In the genomic region with DNA sequence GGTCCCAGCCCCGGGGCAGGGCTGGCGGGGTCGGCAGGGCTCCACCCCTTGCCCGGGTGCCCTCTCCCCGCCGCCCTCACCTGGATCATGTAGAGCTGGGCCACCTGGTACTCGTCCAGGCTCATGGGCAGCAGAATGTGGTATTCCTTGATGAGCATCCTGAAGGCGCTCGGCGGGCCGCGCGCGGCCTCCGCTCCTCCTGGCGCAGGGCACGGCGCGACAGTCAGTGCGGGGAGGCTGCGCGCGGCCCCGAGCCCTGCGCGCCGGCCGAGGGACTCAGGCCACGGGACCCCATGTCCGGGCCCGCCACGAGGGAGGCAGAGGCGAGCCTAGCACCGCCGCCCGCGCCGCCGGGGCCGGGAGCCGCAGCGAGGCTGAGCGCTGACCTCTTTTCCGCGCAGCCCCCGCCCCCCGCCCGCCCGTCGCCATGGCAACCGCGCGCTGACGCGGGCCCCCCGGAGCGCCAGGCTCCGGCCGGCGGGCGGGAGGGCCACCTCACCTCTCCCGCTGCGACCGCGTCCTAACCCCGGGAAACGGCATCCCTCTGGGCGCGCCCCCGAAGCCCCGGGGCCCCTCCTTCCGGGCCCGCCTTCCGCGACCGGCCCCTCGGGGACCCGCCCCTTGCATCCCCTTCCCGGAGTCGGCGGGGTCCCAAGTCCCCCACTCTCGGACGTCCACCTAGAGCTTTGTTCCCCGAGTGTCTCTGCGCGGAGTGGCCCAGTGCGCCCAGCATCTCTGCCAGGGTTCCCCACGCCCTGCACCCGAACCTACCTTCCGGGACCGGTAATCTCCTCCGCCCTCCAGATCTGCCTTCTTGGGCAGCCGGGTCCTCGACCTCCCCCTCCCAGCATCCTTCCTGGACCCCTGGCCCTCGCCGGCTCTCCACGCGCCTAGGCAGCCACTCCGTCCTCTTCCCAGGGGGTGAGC, we compare ENCODE assay signal across 8 cellular contexts. TPM values are rescaled to one million over a fixed set of nuclear protein-coding genes. Genes with fewer than 3 reads are reported as not detected.
DNase-seq lines count a peak whose midpoint lies in the region; ATAC-seq and TF ChIP-seq lines count a peak whose summit lies in the region.

No MANE protein-coding gene starts in this region.

- H3K4me1 ChIP-seq in GM23338 (ENCODE audit: insufficient read depth) (peaks cover 26% of the 10 kb centered on the region), colonic mucosa (peaks cover 23% of the 10 kb centered on the region)

- ATAC-seq in GM23338: no peak

- H2AFZ ChIP-seq in GM23338: no peak overlapping the region

- H3K4me2 ChIP-seq in GM23338: peak overlapping the region; percentile 95

- H3K9me3 Mint-ChIP-seq in GM23338 (peaks cover 3% of the 10 kb centered on the region; the same call in 1 of the 3 replicates), type B pancreatic cell (no peaks in the 10 kb centered on the region)
- H3K9me3 Mint-ChIP-seq in T-helper 1 cell treated with Interleukin-12 subunit alpha and Interleukin-12 subunit beta and Interleukin-4 antibody, amounts not matched to agents 30 μg/mL and 1 μg/mL, for 36 hours: no peaks in the 10 kb centered on the region

- peak overlapping the region; percentile 84 for H3K4me3 Mint-ChIP-seq in GM23338
- peak overlapping the region; percentile 89 for H3K4me3 Mint-ChIP-seq in T-helper 1 cell treated with Interleukin-12 subunit alpha and Interleukin-12 subunit beta and Interleukin-4 antibody, amounts not matched to agents 30 μg/mL and 1 μg/mL, for 36 hours
- peak overlapping the region; percentile 88 for H3K4me3 Mint-ChIP-seq in type B pancreatic cell

- intact Hi-C loops in colonic mucosa (cut with DNase I): no loop called here

- TF ChIP-seq CTCF in GM23338 (conservative IDR thresholded peaks at IDR 0.05; ENCODE audit: low read depth in 2 of 2): no peak
- TF ChIP-seq CTCF in colonic mucosa (IDR thresholded peaks at IDR 0.05): no peak
- TF ChIP-seq CTCF in type B pancreatic cell (conservative IDR thresholded peaks at IDR 0.05): no peak

- peak; percentile 56 for DNase-seq in ACHN
- DNase-seq in GM23338 (ENCODE audit: low spot score): peak; percentile 42
- no peak for DNase-seq in colonic mucosa
- DNase-seq in midbrain (lab: John Stamatoyannopoulos, UW): peak; percentile 4
- DNase-seq in type B pancreatic cell (ENCODE audit: extremely low spot score, unreplicated experiment): no peak
- DNase-seq in NCI-H1436 (lab: John Stamatoyannopoulos, UW): no peak
- no peak for DNase-seq in GOT3 (lab: John Stamatoyannopoulos, UW)

- H3K27ac Mint-ChIP-seq in GM23338 (no peak overlapping the region), type B pancreatic cell (peak overlapping the region; percentile 72)
- H3K27ac Mint-ChIP-seq in T-helper 1 cell treated with Interleukin-12 subunit alpha and Interleukin-12 subunit beta and Interleukin-4 antibody, amounts not matched to agents 30 μg/mL and 1 μg/mL, for 36 hours: peak overlapping the region; percentile 80

- H3F3A ChIP-seq in GM23338 (replicated peaks; ENCODE audit: low read depth): peaks cover 16% of the 10 kb centered on the region; the same call in 1 of the 2 replicates

- H3K36me3 Mint-ChIP-seq in GM23338 (ENCODE audit: low read depth): peaks cover 16% of the 10 kb centered on the region
- H3K36me3 Mint-ChIP-seq in T-helper 1 cell treated with Interleukin-12 subunit alpha and Interleukin-12 subunit beta and Interleukin-4 antibody, amounts not matched to agents 30 μg/mL and 1 μg/mL, for 36 hours (ENCODE audit: low read depth): peaks cover 28% of the 10 kb centered on the region
- peaks cover 8% of the 10 kb centered on the region for H3K36me3 Mint-ChIP-seq in type B pancreatic cell

- peaks cover 5% of the 10 kb centered on the region; the same call in 1 of the 2 replicates for H3K79me2 ChIP-seq in GM23338 (replicated peaks; ENCODE audit: insufficient read depth)

- no peaks in the 10 kb centered on the region for H3K9me2 ChIP-seq in GM23338 (ENCODE audit: insufficient read depth)

- in situ Hi-C loops in ACHN (cut with HindIII; ENCODE audit: low pct_ligation_motif_present, low pct_unique_long_range_greater_than_20kb, low sequenced_read_pairs): no loop called here

- H4K20me1 ChIP-seq in GM23338 (replicated peaks; ENCODE audit: insufficient read depth): peaks cover 15% of the 10 kb centered on the region

- H3K27ac ChIP-seq in GM23338 (ENCODE audit: low read depth): no peak overlapping the region
- H3K27ac ChIP-seq in colonic mucosa: peak overlapping the region; percentile 92

- H3K4me3 ChIP-seq in GM23338: peak overlapping the region; percentile 91
- H3K4me3 ChIP-seq in colonic mucosa: peak overlapping the region; percentile 66

- H3K27me3 Mint-ChIP-seq in GM23338 (ENCODE audit: insufficient read depth, low read depth, poor library complexity): peaks cover 24% of the 10 kb centered on the region
- H3K27me3 Mint-ChIP-seq in T-helper 1 cell treated with Interleukin-12 subunit alpha and Interleukin-12 subunit beta and Interleukin-4 antibody, amounts not matched to agents 30 μg/mL and 1 μg/mL, for 36 hours (ENCODE audit: low read depth): no peaks in the 10 kb centered on the region
- H3K27me3 Mint-ChIP-seq in type B pancreatic cell: peaks cover 5% of the 10 kb centered on the region

- H3K27me3 ChIP-seq in GM23338 (ENCODE audit: insufficient read depth): no peaks in the 10 kb centered on the region; the same call in 1 of the 2 replicates
- H3K27me3 ChIP-seq in colonic mucosa: no peaks in the 10 kb centered on the region

- H3K4me1 Mint-ChIP-seq in GM23338 (peaks cover 26% of the 10 kb centered on the region), type B pancreatic cell (ENCODE audit: unreplicated experiment) (peaks cover 27% of the 10 kb centered on the region)
- H3K4me1 Mint-ChIP-seq in T-helper 1 cell treated with Interleukin-12 subunit alpha and Interleukin-12 subunit beta and Interleukin-4 antibody, amounts not matched to agents 30 μg/mL and 1 μg/mL, for 36 hours (ENCODE audit: low read depth): peaks cover 44% of the 10 kb centered on the region

- H3K36me3 ChIP-seq in GM23338 (ENCODE audit: insufficient read depth) (0 out of 2 replicates have a peak, but pooled peaks cover 4% of the 10 kb centered on the region), colonic mucosa (peaks cover 9% of the 10 kb centered on the region)

- peak overlapping the region; percentile 84 to 95 for H3K9ac ChIP-seq in colonic mucosa (ENCODE audit: low read depth in 2 of 2, low read length in 2 of 2)

- no peaks in the 10 kb centered on the region for H3K9me3 ChIP-seq in colonic mucosa

TF ChIP-seq in GM23338, 12 proteins besides CTCF, POLR2A, EP300 and RAD21 (continues in another document):
- TF ChIP-seq, protein P1, sequence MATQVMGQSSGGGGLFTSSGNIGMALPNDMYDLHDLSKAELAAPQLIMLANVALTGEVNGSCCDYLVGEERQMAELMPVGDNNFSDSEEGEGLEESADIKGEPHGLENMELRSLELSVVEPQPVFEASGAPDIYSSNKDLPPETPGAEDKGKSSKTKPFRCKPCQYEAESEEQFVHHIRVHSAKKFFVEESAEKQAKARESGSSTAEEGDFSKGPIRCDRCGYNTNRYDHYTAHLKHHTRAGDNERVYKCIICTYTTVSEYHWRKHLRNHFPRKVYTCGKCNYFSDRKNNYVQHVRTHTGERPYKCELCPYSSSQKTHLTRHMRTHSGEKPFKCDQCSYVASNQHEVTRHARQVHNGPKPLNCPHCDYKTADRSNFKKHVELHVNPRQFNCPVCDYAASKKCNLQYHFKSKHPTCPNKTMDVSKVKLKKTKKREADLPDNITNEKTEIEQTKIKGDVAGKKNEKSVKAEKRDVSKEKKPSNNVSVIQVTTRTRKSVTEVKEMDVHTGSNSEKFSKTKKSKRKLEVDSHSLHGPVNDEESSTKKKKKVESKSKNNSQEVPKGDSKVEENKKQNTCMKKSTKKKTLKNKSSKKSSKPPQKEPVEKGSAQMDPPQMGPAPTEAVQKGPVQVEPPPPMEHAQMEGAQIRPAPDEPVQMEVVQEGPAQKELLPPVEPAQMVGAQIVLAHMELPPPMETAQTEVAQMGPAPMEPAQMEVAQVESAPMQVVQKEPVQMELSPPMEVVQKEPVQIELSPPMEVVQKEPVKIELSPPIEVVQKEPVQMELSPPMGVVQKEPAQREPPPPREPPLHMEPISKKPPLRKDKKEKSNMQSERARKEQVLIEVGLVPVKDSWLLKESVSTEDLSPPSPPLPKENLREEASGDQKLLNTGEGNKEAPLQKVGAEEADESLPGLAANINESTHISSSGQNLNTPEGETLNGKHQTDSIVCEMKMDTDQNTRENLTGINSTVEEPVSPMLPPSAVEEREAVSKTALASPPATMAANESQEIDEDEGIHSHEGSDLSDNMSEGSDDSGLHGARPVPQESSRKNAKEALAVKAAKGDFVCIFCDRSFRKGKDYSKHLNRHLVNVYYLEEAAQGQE (IDR thresholded peaks at IDR 0.05; ENCODE audit: unreplicated experiment): no peak

RNA-seq across cellular contexts. Expression of a gene that starts 0.9 kb away (rescaled TPM):
- 46.8 and 57.1 TPM in 2 replicates for total RNA-seq in GM23338 (2014; rRNA removed; shearing (Covaris generic))
- 8.7 and 9.1 TPM in 2 replicates for polyA plus RNA-seq in GM23338 (2016; fragmentation: Nextera tagmentation; extraction: Ambion mirVana)
- total RNA-seq in colonic mucosa (10 to 100 TPM; 89.3 to 91.4 TPM), type B pancreatic cell (ENCODE audit: low replicate concordance) (50.4 and 51.7 TPM in 2 replicates)

RNA-seq across cellular contexts. Expression of a gene that starts 3.7 kb away (rescaled TPM):
- total RNA-seq in GM23338 (2014; rRNA removed; shearing (Covaris generic)): 39.8 and 48.6 TPM in 2 replicates
- polyA plus RNA-seq in GM23338 (2016; fragmentation: Nextera tagmentation; extraction: Ambion mirVana): 120 and 128 TPM in 2 replicates
- 100 to 1,000 TPM in 1 of 2 donors, 10 to 100 TPM in 1; 91.6 to 142 TPM for total RNA-seq in colonic mucosa
- total RNA-seq in type B pancreatic cell (ENCODE audit: low replicate concordance): 34.9 and 37.5 TPM in 2 replicates

RNA-seq across cellular contexts. Expression of a gene that starts 19.0 kb away (rescaled TPM):
- total RNA-seq in GM23338 (2014; rRNA removed; shearing (Covaris generic)): not detected in 2 replicates
- not detected in 2 replicates for polyA plus RNA-seq in GM23338 (2016; fragmentation: Nextera tagmentation; extraction: Ambion mirVana)
- total RNA-seq in colonic mucosa (not detected), type B pancreatic cell (ENCODE audit: low replicate concordance) (not detected in 2 replicates)

RNA-seq across cellular contexts. Expression of a gene that starts 21.5 kb away (rescaled TPM):
- total RNA-seq in GM23338 (2014; rRNA removed; shearing (Covaris generic)): 22.1 and 29.1 TPM in 2 replicates
- polyA plus RNA-seq in GM23338 (2016; fragmentation: Nextera tagmentation; extraction: Ambion mirVana): 32.1 and 33.3 TPM in 2 replicates
- total RNA-seq in colonic mucosa (10 to 100 TPM; 45.3 to 57.9 TPM), type B pancreatic cell (ENCODE audit: low replicate concordance) (32.4 and 47.6 TPM in 2 replicates)

RNA-seq across cellular contexts. Expression of a gene that starts 35.2 kb away (rescaled TPM):
- total RNA-seq in GM23338 (2014; rRNA removed; shearing (Covaris generic)): 61.4 and 101 TPM in 2 replicates
- polyA plus RNA-seq in GM23338 (2016; fragmentation: Nextera tagmentation; extraction: Ambion mirVana): 64.7 and 69.2 TPM in 2 replicates
- total RNA-seq in colonic mucosa (10 to 100 TPM; 50.1 to 59.5 TPM), type B pancreatic cell (ENCODE audit: low replicate concordance) (41.7 and 46.6 TPM in 2 replicates)

Comparison
In these comparisons a context has a peak if more than half of its experiments do, and no peak if none do; other contexts are left out.
1. DNase-seq: peak in ACHN (single experiment), GM23338 (single experiment) and midbrain (single experiment); none in colonic mucosa (single experiment), type B pancreatic cell (single experiment), NCI-H1436 (single experiment) and GOT3 (single experiment).
2. Peak in every context shown above with its lines, with median percentiles within 50 percentile points of each other: H3K4me3 Mint-ChIP-seq.